ENCODE assay signal across 8 cellular contexts in genomic region chr11:119067371-119068222, GRCh38. TPM values are rescaled to one million over a fixed set of nuclear protein-coding genes. Genes with fewer than 3 reads are reported as not detected.
DNase-seq lines count a peak whose midpoint lies in the region; ATAC-seq and TF ChIP-seq lines count a peak whose summit lies in the region.

TSS of gene VPS11 (plus strand) at chr11:119067818. CDS start at chr11:119067824, 6 bp downstream.

- peak within 1 kb of the TSS; percentile 96 for H3K27ac Mint-ChIP-seq in activated naive CD8-positive, alpha-beta T cell treated with anti-CD3 and anti-CD28 coated beads, Interleukin-2, amount 10 ng/mL, durations not matched to agents 7 days and 5 days

- H3K4me3 ChIP-seq in SU-DHL-6 (ENCODE audit: insufficient read depth, low read length, poor library complexity, severe bottlenecking) = peak within 1 kb of the TSS; percentile 98
- H3K4me3 ChIP-seq in ovary = peak within 1 kb of the TSS; percentile 84
- H3K4me3 ChIP-seq in thyroid gland (replicated peaks in 1 of 3) = peak within 1 kb of the TSS; percentile 31 to 97 (median 79)

- peak within 1 kb of the TSS; percentile 88 for H2AFZ ChIP-seq in SU-DHL-6 (ENCODE audit: low read depth, low read length, severe bottlenecking)

- H3K79me2 ChIP-seq in SU-DHL-6 (ENCODE audit: insufficient read depth, low read length) = peaks cover 35% of the 10 kb centered on the region

- H3K4me2 ChIP-seq in SU-DHL-6 (ENCODE audit: low read depth, low read length, poor library complexity, severe bottlenecking) = peak within 1 kb of the TSS; percentile 88

- TF ChIP-seq EP300 in ovary (IDR thresholded peaks at IDR 0.05) = peak; percentile 55

- peaks cover 30% of the 10 kb centered on the region for H3K4me1 Mint-ChIP-seq in activated naive CD8-positive, alpha-beta T cell treated with anti-CD3 and anti-CD28 coated beads, Interleukin-2, amount 10 ng/mL, durations not matched to agents 7 days and 5 days

- peak within 1 kb of the TSS; percentile 92 for H3K4me3 Mint-ChIP-seq in activated naive CD8-positive, alpha-beta T cell treated with anti-CD3 and anti-CD28 coated beads, Interleukin-2, amount 10 ng/mL, durations not matched to agents 7 days and 5 days

- H3K36me3 Mint-ChIP-seq in activated naive CD8-positive, alpha-beta T cell treated with anti-CD3 and anti-CD28 coated beads, Interleukin-2, amount 10 ng/mL, durations not matched to agents 7 days and 5 days = peaks cover 5% of the 10 kb centered on the region

- H4K20me1 ChIP-seq in SU-DHL-6 (ENCODE audit: low read depth, low read length) = no peaks in the 10 kb centered on the region

- 0% methylated on average over 44 to 49 of the region's 49 CpGs for WGBS in ovary, 3 donors
- WGBS in thyroid gland, 2 donors = 0 to 1% methylated on average over 31 to 39 of the region's 49 CpGs

- TF ChIP-seq POLR2A in ovary (IDR thresholded peaks at IDR 0.05) (peak; percentile 57), thyroid gland (IDR thresholded peaks at IDR 0.05) (peak in 1 of 2 donors; percentile 76)

- POLR2A ChIA-PET in activated naive CD8-positive, alpha-beta T cell treated with anti-CD3 and anti-CD28 coated beads, Interleukin-2, amount 10 ng/mL, durations not matched to agents 7 days and 5 days (lab: Charles Lee) = interaction anchor here (0.6 to 2.4 kb wide), 26 partner anchors 11 to 708 kb away, joined by 3 to 44 read pairs (median 6); partner anchors contain the start of genes C2CD2L, CBL, DPAGT1 and HINFP

- no peaks in the 10 kb centered on the region for H3K27me3 Mint-ChIP-seq in activated naive CD8-positive, alpha-beta T cell treated with anti-CD3 and anti-CD28 coated beads, Interleukin-2, amount 10 ng/mL, durations not matched to agents 7 days and 5 days

- H3F3A ChIP-seq in SU-DHL-6 (ENCODE audit: insufficient read depth) = peaks cover 14% of the 10 kb centered on the region; the same call in 1 of the 2 replicates

- DNase-seq in GM10266 (ENCODE audit: extremely low spot score) = peak; percentile 97
- DNase-seq in NCI-H1105 (lab: John Stamatoyannopoulos, UW) = peak; percentile 99
- peak; percentile 98 for DNase-seq in activated naive CD8-positive, alpha-beta T cell treated with anti-CD3 and anti-CD28 coated beads, Interleukin-2, amount 10 ng/mL, durations not matched to agents 7 days and 5 days
- peak; percentile 94 to 100 (median 98) for DNase-seq in head of caudate nucleus
- peak; percentile 95 to 98 (median 97) for DNase-seq in ovary
- peak; percentile 99 for DNase-seq in thyroid gland

- no peak for TF ChIP-seq CTCF in GM10266 (IDR thresholded peaks at IDR 0.05; ENCODE audit: control insufficient read depth, insufficient read depth, low read depth, missing control alignments)
- TF ChIP-seq CTCF in SU-DHL-6 (IDR thresholded peaks at IDR 0.05; ENCODE audit: insufficient read depth, low read length, poor library complexity, severe bottlenecking) = no peak
- no peak for TF ChIP-seq CTCF in ovary (IDR thresholded peaks at IDR 0.05)
- no peak for TF ChIP-seq CTCF in thyroid gland (IDR thresholded peaks at IDR 0.05)

- no peaks in the 10 kb centered on the region for H3K9me3 Mint-ChIP-seq in activated naive CD8-positive, alpha-beta T cell treated with anti-CD3 and anti-CD28 coated beads, Interleukin-2, amount 10 ng/mL, durations not matched to agents 7 days and 5 days

- peaks cover 3% of the 10 kb centered on the region; the same call in 1 of the 2 replicates for H3K36me3 ChIP-seq in SU-DHL-6 (ENCODE audit: low read length)
- H3K36me3 ChIP-seq in ovary = no peaks in the 10 kb centered on the region
- peaks cover 26 to 27% of the 10 kb centered on the region in 2 donors for H3K36me3 ChIP-seq in thyroid gland

- intact Hi-C loops in head of caudate nucleus (cut with DNase I) = no loop called here
- intact Hi-C loops in ovary (cut with DNase I) = no loop called here
- intact Hi-C loops in thyroid gland (cut with DNase I) = no loop called here

- H3K27ac ChIP-seq in SU-DHL-6 (ENCODE audit: low read depth, low read length) = peak within 1 kb of the TSS; percentile 70
- peak within 1 kb of the TSS; percentile 66 to 78 for H3K27ac ChIP-seq in ovary
- H3K27ac ChIP-seq in thyroid gland = peak within 1 kb of the TSS; percentile 69 to 75 (median 73)

- H3K9ac ChIP-seq in SU-DHL-6 (ENCODE audit: low read length) = peak within 1 kb of the TSS; percentile 84

- ATAC-seq in HG02623 (IDR thresholded peaks at IDR 0.05; ENCODE audit: unreplicated experiment) = peak; percentile 95
- ATAC-seq in activated naive CD8-positive, alpha-beta T cell treated with anti-CD3 and anti-CD28 coated beads, Interleukin-2, amount 10 ng/mL, durations not matched to agents 7 days and 5 days (ENCODE audit: low read depth) = peak; percentile 99

- H3K9me3 ChIP-seq in SU-DHL-6 (ENCODE audit: insufficient read depth, low read length) (no peaks in the 10 kb centered on the region), ovary (no peaks in the 10 kb centered on the region), thyroid gland (no peaks in the 10 kb centered on the region)

- H3K9me2 ChIP-seq in SU-DHL-6 (replicated peaks; ENCODE audit: insufficient read depth, low read length) = no peaks in the 10 kb centered on the region

- H3K4me1 ChIP-seq in ovary (ENCODE audit: insufficient read depth) = no peaks in the 10 kb centered on the region
- H3K4me1 ChIP-seq in thyroid gland = peaks cover 12 to 19% of the 10 kb centered on the region in 2 donors

- H3K27me3 ChIP-seq in SU-DHL-6 (ENCODE audit: low read length) = no peaks in the 10 kb centered on the region
- H3K27me3 ChIP-seq in ovary = no peaks in the 10 kb centered on the region
- H3K27me3 ChIP-seq in thyroid gland = no peaks in the 10 kb centered on the region

RNA-seq across cellular contexts. Expression of gene VPS11, which starts in this region (rescaled TPM):
- total RNA-seq in activated naive CD8-positive, alpha-beta T cell treated with anti-CD3 and anti-CD28 coated beads, Interleukin-2, amount 10 ng/mL, durations not matched to agents 7 days and 5 days = 10 to 100 TPM; 41.2 to 46.2 TPM
- 10 to 100 TPM; 24.3 to 45.0 (median 34.9) TPM for total RNA-seq in ovary
- 10 to 100 TPM; 40.1 to 47.8 TPM for polyA plus RNA-seq in ovary
- total RNA-seq in thyroid gland = 10 to 100 TPM; 40.3 to 64.4 (median 47.4) TPM

Comparison
In these comparisons a context has a peak if more than half of its experiments do, and no peak if none do; other contexts are left out.
1. Peak in every context shown above with its lines: DNase-seq, ATAC-seq, H3K4me3 ChIP-seq and H3K27ac ChIP-seq.